Comparison of ENCODE assay signal across 15 cellular contexts in the genomic region with DNA sequence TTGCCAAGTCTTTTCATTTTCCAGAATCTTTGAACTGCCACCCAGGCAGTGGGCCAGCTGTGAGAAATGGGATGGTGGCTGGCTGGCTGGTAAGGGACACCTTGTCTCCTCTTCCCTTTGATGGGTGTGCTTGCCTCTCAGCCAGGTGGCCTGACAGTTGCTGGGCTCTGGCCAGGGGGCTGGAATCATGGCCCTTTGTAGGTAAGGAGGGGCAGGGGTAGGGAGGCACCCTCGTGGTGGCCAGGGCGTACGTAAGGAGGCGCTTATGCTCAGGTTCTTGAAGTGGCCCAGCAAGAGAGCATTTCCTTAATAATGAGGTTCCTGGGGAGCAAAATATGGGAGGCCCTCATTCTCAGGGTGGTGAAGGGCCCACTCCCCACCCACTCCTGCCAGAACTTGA. TPM values are rescaled to one million over a fixed set of nuclear protein-coding genes. Genes with fewer than 3 reads are reported as not detected.
DNase-seq lines count a peak whose midpoint lies in the region; ATAC-seq and TF ChIP-seq lines count a peak whose summit lies in the region.
"Had no signal": no experiment of that assay in that cellular context is flagged by ENCODE, and none has a peak within 500 bp of the region (broad histone marks: within the 10 kb centered on the region; RNA-seq: fewer than 3 reads in every experiment).

No MANE protein-coding gene starts in this region.

- H3K4me1 Mint-ChIP-seq in natural killer cell treated with Interleukin-12 subunit alpha and Interleukin-12 subunit beta and Interleukin-15 and Interleukin-18, amount 100 ng/mL, for 72 hours (ENCODE audit: low read depth in 2 of 2), result no peaks in the 10 kb centered on the region
- H3K4me1 Mint-ChIP-seq in natural killer cell, result no peaks in the 10 kb centered on the region
- H3K4me1 Mint-ChIP-seq: B cell had no signal

- DNase-seq in NCI-H2196 (lab: John Stamatoyannopoulos, UW; ENCODE audit: unreplicated experiment), result peak; percentile 34
- no peak for DNase-seq in NCI-H2196 treated with DMSO at 0.1 percent for 48 hours (lab: John Stamatoyannopoulos, UW; ENCODE audit: unreplicated experiment)
- peak; percentile 28 for DNase-seq in natural killer cell treated with Interleukin-12 subunit alpha and Interleukin-12 subunit beta and Interleukin-15 and Interleukin-18, amount 100 ng/mL, for 72 hours (ENCODE audit: low spot score)
- DNase-seq in natural killer cell, result no peak
- no peak for DNase-seq in NOMO-1 treated with DMSO at 0.1 percent for 48 hours (lab: John Stamatoyannopoulos, UW; ENCODE audit: unreplicated experiment)
- DNase-seq: AML-193; Caco-2; Calu3; CD4-positive, alpha-beta T cell; CD8-positive, alpha-beta T cell; DMS79 treated with DMSO at 0.1 percent for 48 hours; GF-D8 had no signal

- no peak for ATAC-seq in natural killer cell treated with Interleukin-12 subunit alpha and Interleukin-12 subunit beta and Interleukin-15 and Interleukin-18, amount 100 ng/mL, for 72 hours
- no peak for ATAC-seq in natural killer cell
- ATAC-seq: A549; CD8-positive, alpha-beta T cell had no signal

- H3K4me3 Mint-ChIP-seq in natural killer cell treated with Interleukin-12 subunit alpha and Interleukin-12 subunit beta and Interleukin-15 and Interleukin-18, amount 100 ng/mL, for 72 hours, result no peak overlapping the region
- H3K4me3 Mint-ChIP-seq in natural killer cell, result no peak overlapping the region
- H3K4me3 Mint-ChIP-seq: B cell; CD4-positive, alpha-beta T cell; CD8-positive, alpha-beta T cell had no signal

- no peaks in the 10 kb centered on the region for H3K9me3 Mint-ChIP-seq in natural killer cell treated with Interleukin-12 subunit alpha and Interleukin-12 subunit beta and Interleukin-15 and Interleukin-18, amount 100 ng/mL, for 72 hours
- H3K9me3 Mint-ChIP-seq in natural killer cell, result no peaks in the 10 kb centered on the region
- H3K9me3 Mint-ChIP-seq: CD4-positive, alpha-beta T cell; CD8-positive, alpha-beta T cell had no signal

- no peak for TF ChIP-seq CTCF in natural killer cell (IDR thresholded peaks at IDR 0.05)

- no peaks in the 10 kb centered on the region for H3K36me3 Mint-ChIP-seq in natural killer cell treated with Interleukin-12 subunit alpha and Interleukin-12 subunit beta and Interleukin-15 and Interleukin-18, amount 100 ng/mL, for 72 hours
- H3K36me3 Mint-ChIP-seq in natural killer cell, result no peaks in the 10 kb centered on the region
- H3K36me3 Mint-ChIP-seq: CD8-positive, alpha-beta T cell had no signal

- no peak overlapping the region for H3K27ac Mint-ChIP-seq in natural killer cell treated with Interleukin-12 subunit alpha and Interleukin-12 subunit beta and Interleukin-15 and Interleukin-18, amount 100 ng/mL, for 72 hours
- H3K27ac Mint-ChIP-seq in natural killer cell, result no peak overlapping the region
- H3K27ac Mint-ChIP-seq: B cell; CD4-positive, alpha-beta T cell; CD8-positive, alpha-beta T cell had no signal

- intact Hi-C loops in natural killer cell (cut with micrococcal nuclease), result no loop called here

- H3K27me3 Mint-ChIP-seq in natural killer cell treated with Interleukin-12 subunit alpha and Interleukin-12 subunit beta and Interleukin-15 and Interleukin-18, amount 100 ng/mL, for 72 hours, result peaks cover 4 to 6% of the 10 kb centered on the region in 2 donors
- H3K27me3 Mint-ChIP-seq in natural killer cell (ENCODE audit: low read depth in 2 of 2), result peaks cover 6% of the 10 kb centered on the region in 2 donors
- H3K27me3 Mint-ChIP-seq: CD4-positive, alpha-beta T cell had no signal

RNA-seq across cellular contexts. Expression of a gene that starts 33.0 kb away (rescaled TPM):
- total RNA-seq in natural killer cell treated with Interleukin-12 subunit alpha and Interleukin-12 subunit beta and Interleukin-15 and Interleukin-18, amount 100 ng/mL, for 72 hours, result 1 to 10 TPM; 1.8 to 2.8 TPM
- total RNA-seq in natural killer cell, result 1 to 10 TPM; 4.1 to 4.6 (median 4.1) TPM
- total RNA-seq: B cell had no signal

RNA-seq across cellular contexts. Expression of a gene that starts 44.8 kb away (rescaled TPM):
- total RNA-seq in natural killer cell treated with Interleukin-12 subunit alpha and Interleukin-12 subunit beta and Interleukin-15 and Interleukin-18, amount 100 ng/mL, for 72 hours, result not detected
- not detected for total RNA-seq in natural killer cell
- total RNA-seq: A172; B cell; CD4-positive, alpha-beta T cell had no signal

Comparison
In these comparisons a context has a peak if more than half of its experiments do, and no peak if none do; other contexts are left out.
1. DNase-seq: peak in NCI-H2196 (single experiment) and natural killer cell treated with Interleukin-12 subunit alpha and Interleukin-12 subunit beta and Interleukin-15 and Interleukin-18, amount 100 ng/mL, for 72 hours (single experiment); none in NCI-H2196 treated with DMSO at 0.1 percent for 48 hours (single experiment), natural killer cell (single experiment) and NOMO-1 treated with DMSO at 0.1 percent for 48 hours (single experiment).